In the genomic region with DNA sequence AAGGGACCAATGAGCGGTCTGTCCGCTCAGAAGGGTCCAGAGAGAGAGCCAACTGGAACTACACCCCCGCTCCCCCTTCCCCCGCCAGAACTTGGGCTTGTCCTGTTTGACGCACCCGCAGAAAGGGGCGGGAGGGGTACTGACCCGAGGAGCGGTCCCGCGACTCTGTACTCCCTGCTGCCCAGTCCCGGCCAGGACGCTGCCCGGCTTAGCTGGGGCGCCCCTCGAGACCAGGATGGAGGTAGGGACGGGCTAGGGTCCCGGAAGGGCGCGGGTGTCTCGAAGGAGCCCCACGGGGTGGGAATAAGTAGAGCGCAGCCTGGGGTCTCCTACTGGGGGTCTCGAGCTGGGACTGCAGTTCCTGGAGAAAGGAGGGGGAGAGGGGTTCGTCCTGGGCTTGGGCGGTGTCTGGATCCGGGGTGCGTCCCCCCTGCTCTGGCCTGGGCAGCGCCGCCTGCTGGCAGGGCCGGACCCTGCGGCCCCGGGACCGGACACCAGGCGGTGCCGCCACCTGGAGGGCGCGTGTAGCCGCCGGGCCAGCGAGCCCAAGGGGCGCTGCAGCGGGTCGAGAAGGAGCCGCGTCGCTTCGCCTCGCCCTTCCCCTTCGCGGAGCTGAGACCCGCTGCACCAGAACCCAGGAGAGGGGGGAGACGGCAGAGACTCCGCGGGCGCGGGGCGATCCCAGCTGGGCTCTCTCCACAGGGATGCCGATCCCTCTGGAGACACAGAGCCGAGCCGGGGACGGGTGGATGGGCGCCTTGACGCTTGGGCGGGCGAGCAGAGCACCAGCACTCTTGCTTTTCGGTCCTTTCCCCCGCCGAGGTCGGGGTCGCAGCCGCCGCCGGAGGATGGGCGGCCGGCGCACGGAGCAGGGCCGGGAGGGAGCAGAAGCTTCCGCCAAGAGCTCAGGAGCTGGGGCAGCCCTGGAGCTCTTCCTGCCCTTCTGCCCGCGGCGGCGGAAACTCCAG, we compare ENCODE assay signal across 8 cellular contexts. TPM values are rescaled to one million over a fixed set of nuclear protein-coding genes. Genes with fewer than 3 reads are reported as not detected.
DNase-seq lines count a peak whose midpoint lies in the region; ATAC-seq and TF ChIP-seq lines count a peak whose summit lies in the region.

No MANE protein-coding gene starts in this region.

- peak overlapping the region; percentile 95 for H2BK5ac ChIP-seq in IMR-90 (ENCODE audit: low read depth, low read length, poor library complexity, severe bottlenecking)

- peak; percentile 77 for ATAC-seq in GM21529 (IDR thresholded peaks at IDR 0.05; ENCODE audit: unreplicated experiment)
- ATAC-seq in IMR-90 (ENCODE audit: low read depth) = peak; percentile 52
- peak; percentile 75 for ATAC-seq in activated naive CD8-positive, alpha-beta T cell treated with anti-CD3 and anti-CD28 coated beads, Interleukin-2, amount 10 ng/mL, durations not matched to agents 7 days and 5 days (ENCODE audit: low read depth)
- ATAC-seq in heart left ventricle = peak; percentile 59 to 87 (median 84)

- intact Hi-C loops in IMR-90 (cut with micrococcal nuclease) = loop anchor here (1.0 to 5.0 kb wide), 2 partner anchors 61 to 617 kb away; no protein-coding TSS in a partner anchor
- intact Hi-C loops in heart left ventricle (cut with DNase I) = loop anchor here in 1 of 10 donors (2.0 kb wide), 1 partner anchor 38 kb away; a partner anchor contains a TSS

- H3K27me3 ChIP-seq in IMR-90 (ENCODE audit: control insufficient read depth, insufficient read depth, low read length) (no peaks in the 10 kb centered on the region), heart left ventricle (peaks cover 0 to 11% (median 0%) of the 10 kb centered on the region in 9 donors)

- peak overlapping the region; percentile 73 to 98 for H4K8ac ChIP-seq in IMR-90 (ENCODE audit: low read depth in 2 of 2, low read length in 2 of 2)

- H3K36me3 ChIP-seq in ES-I3 (ENCODE audit: insufficient read depth, low read length) (no peaks in the 10 kb centered on the region), IMR-90 (ENCODE audit: control insufficient read depth, insufficient read depth, low read length) (no peaks in the 10 kb centered on the region), SK-N-MC (ENCODE audit: insufficient read depth, low read length) (no peaks in the 10 kb centered on the region), heart left ventricle (no peaks in the 10 kb centered on the region), urinary bladder (ENCODE audit: insufficient read depth) (no peaks in the 10 kb centered on the region)

- H3K9me1 ChIP-seq in IMR-90 (ENCODE audit: insufficient read depth, low read length) = peaks cover 41% of the 10 kb centered on the region

- H3K36me3 Mint-ChIP-seq in activated naive CD8-positive, alpha-beta T cell treated with anti-CD3 and anti-CD28 coated beads, Interleukin-2, amount 10 ng/mL, durations not matched to agents 7 days and 5 days = peaks cover 4% of the 10 kb centered on the region
- H3K36me3 Mint-ChIP-seq in progenitor cell of endocrine pancreas (ENCODE audit: insufficient read depth) = no peaks in the 10 kb centered on the region

- H3K4me2 ChIP-seq in IMR-90 (ENCODE audit: low read depth, low read length) = peak overlapping the region; percentile 91

- peak overlapping the region; percentile 95 for H3K14ac ChIP-seq in IMR-90 (replicated peaks; ENCODE audit: low read depth, low read length)

- H2BK15ac ChIP-seq in IMR-90 (ENCODE audit: low read depth, low read length) = peak overlapping the region; percentile 80; the same call in 2 of the 3 replicates

- H3K9ac ChIP-seq in ES-I3 (ENCODE audit: low read depth, low read length) = peak overlapping the region; percentile 82
- peak overlapping the region; percentile 93 for H3K9ac ChIP-seq in IMR-90 (ENCODE audit: low read depth, low read length)
- peak overlapping the region; percentile 61 for H3K9ac ChIP-seq in SK-N-MC (ENCODE audit: insufficient read length)

- peak overlapping the region; percentile 94 for H3K4ac ChIP-seq in IMR-90 (ENCODE audit: low read depth, low read length)

- peak overlapping the region; percentile 55; the same call in 1 of the 2 replicates for H2BK20ac ChIP-seq in IMR-90 (ENCODE audit: low read depth, low read length)

- H3K4me1 ChIP-seq in ES-I3 (ENCODE audit: insufficient read depth, low read length) (peaks cover 29% of the 10 kb centered on the region), IMR-90 (ENCODE audit: control insufficient read depth, insufficient read depth, low read length) (peaks cover 39% of the 10 kb centered on the region), heart left ventricle (peaks cover 2 to 46% (median 29%) of the 10 kb centered on the region in 12 donors), urinary bladder (ENCODE audit: insufficient read depth) (no peaks in the 10 kb centered on the region)

- H3K79me1 ChIP-seq in IMR-90 (ENCODE audit: low read depth in 1 of 2, low read length in 2 of 2) = peaks cover 36 to 82% of the 10 kb centered on the region in 2 experiments

- CTCF ChIA-PET in IMR-90 (lab: Yijun Ruan, JAX) = interaction anchor here (0.5 to 3.1 kb wide), 11 partner anchors 12 to 143 kb away, joined by 3 to 11 read pairs (median 5); no protein-coding TSS in a partner anchor

- peak overlapping the region; percentile 70 for H3K18ac ChIP-seq in IMR-90 (ENCODE audit: low read depth, low read length)

- peak; percentile 100 for TF ChIP-seq CTCF in IMR-90 (conservative IDR thresholded peaks at IDR 0.05; ENCODE audit: low read depth, low read length)
- peak; percentile 95 to 100 (median 99) for TF ChIP-seq CTCF in heart left ventricle (IDR thresholded peaks at IDR 0.05)
- TF ChIP-seq CTCF in progenitor cell of endocrine pancreas (IDR thresholded peaks at IDR 0.05; ENCODE audit: unreplicated experiment) = peak; percentile 99

- peak overlapping the region; percentile 99 for H2AK5ac ChIP-seq in IMR-90 (ENCODE audit: low read depth, low read length)

- BruUV-seq in IMR-90 (replicated peaks; lab: Mats Ljungman, UMichigan) = TSS peak; percentile 39

- H3K9me3 ChIP-seq in ES-I3 (ENCODE audit: control insufficient read depth, insufficient read depth, low read length) = no peaks in the 10 kb centered on the region
- no peaks in the 10 kb centered on the region for H3K9me3 ChIP-seq in IMR-90 (ENCODE audit: control insufficient read depth, insufficient read depth, low read length)
- H3K9me3 ChIP-seq in SK-N-MC (ENCODE audit: low read depth, low read length) = no peaks in the 10 kb centered on the region
- H3K9me3 ChIP-seq in heart left ventricle = no peaks in the 10 kb centered on the region

- H3K9me3 Mint-ChIP-seq in activated naive CD8-positive, alpha-beta T cell treated with anti-CD3 and anti-CD28 coated beads, Interleukin-2, amount 10 ng/mL, durations not matched to agents 7 days and 5 days = no peaks in the 10 kb centered on the region
- H3K9me3 Mint-ChIP-seq in progenitor cell of endocrine pancreas (ENCODE audit: low read depth) = no peaks in the 10 kb centered on the region

- peak overlapping the region; percentile 75 for H4K5ac ChIP-seq in IMR-90 (ENCODE audit: low read depth, low read length)

- in situ Hi-C loops in IMR-90 (cut with MboI; ENCODE audit: low sequenced_read_pairs) = no loop called here

- H3K4me3 Mint-ChIP-seq in activated naive CD8-positive, alpha-beta T cell treated with anti-CD3 and anti-CD28 coated beads, Interleukin-2, amount 10 ng/mL, durations not matched to agents 7 days and 5 days = peak overlapping the region; percentile 94
- H3K4me3 Mint-ChIP-seq in progenitor cell of endocrine pancreas (ENCODE audit: low read depth) = peak overlapping the region; percentile 92

- peak overlapping the region; percentile 96 for H2AFZ ChIP-seq in IMR-90 (replicated peaks; ENCODE audit: low read length, poor library complexity)

- peak overlapping the region; percentile 95 for H3K56ac ChIP-seq in IMR-90 (ENCODE audit: extremely low read depth, insufficient read depth, low read length)

- H4K20me1 ChIP-seq in IMR-90 (ENCODE audit: insufficient read depth, low read length) = 0 out of 2 replicates have a peak, but pooled peaks cover 4% of the 10 kb centered on the region

- dilution Hi-C loops in IMR-90 (cut with HindIII; ENCODE audit: low sequenced_read_pairs, unreplicated experiment) = no loop called here

- peak overlapping the region; percentile 94 for H2AK9ac ChIP-seq in IMR-90 (replicated peaks; ENCODE audit: low read depth, low read length, poor library complexity)

- H2BK120ac ChIP-seq in IMR-90 (ENCODE audit: low read depth, low read length) = peak overlapping the region; percentile 79

- H3K27me3 Mint-ChIP-seq in activated naive CD8-positive, alpha-beta T cell treated with anti-CD3 and anti-CD28 coated beads, Interleukin-2, amount 10 ng/mL, durations not matched to agents 7 days and 5 days = peaks cover 33% of the 10 kb centered on the region
- H3K27me3 Mint-ChIP-seq in progenitor cell of endocrine pancreas = peaks cover 25% of the 10 kb centered on the region

- TF ChIP-seq POLR2A in IMR-90 (IDR thresholded peaks at IDR 0.05; ENCODE audit: low read depth, low read length) = 0 out of 2 replicates have a peak, but pooled peaks have one; percentile 22
- TF ChIP-seq POLR2A in heart left ventricle (IDR thresholded peaks at IDR 0.05) = peak in 1 of 2 donors; percentile 54

- H3K27ac Mint-ChIP-seq in activated naive CD8-positive, alpha-beta T cell treated with anti-CD3 and anti-CD28 coated beads, Interleukin-2, amount 10 ng/mL, durations not matched to agents 7 days and 5 days = peak overlapping the region; percentile 79
- H3K27ac Mint-ChIP-seq in progenitor cell of endocrine pancreas = peak overlapping the region; percentile 85

- POLR2A ChIA-PET in IMR-90 (lab: Charles Lee; ENCODE audit: unreplicated experiment) = no interaction called here
- POLR2A ChIA-PET in activated naive CD8-positive, alpha-beta T cell treated with anti-CD3 and anti-CD28 coated beads, Interleukin-2, amount 10 ng/mL, durations not matched to agents 7 days and 5 days (lab: Charles Lee) = interaction anchor here (0.6 to 2.5 kb wide), 13 partner anchors 11 to 617 kb away, joined by 3 to 21 read pairs (median 4); a partner anchor contains a TSS

- peak overlapping the region; percentile 97 for H3K27ac ChIP-seq in IMR-90 (ENCODE audit: insufficient read depth, low read length)
- no peak overlapping the region for H3K27ac ChIP-seq in SK-N-MC
- peak overlapping the region; percentile 65 to 92 (median 86) for H3K27ac ChIP-seq in heart left ventricle
- peak overlapping the region; percentile 82 for H3K27ac ChIP-seq in urinary bladder (ENCODE audit: low read depth)

- peak overlapping the region; percentile 86 for H3K23ac ChIP-seq in IMR-90 (ENCODE audit: low read depth, low read length)

- peak overlapping the region; percentile 95 for H4K91ac ChIP-seq in IMR-90 (ENCODE audit: insufficient read depth, low read depth, low read length)

- TF ChIP-seq RAD21 in IMR-90 (IDR thresholded peaks at IDR 0.05; ENCODE audit: low read length) = peak; percentile 64

- peak; percentile 75 for DNase-seq in IMR-90
- no peak for DNase-seq in SK-N-MC (ENCODE audit: low read depth, low spot score)
- peak; percentile 94 for DNase-seq in activated naive CD8-positive, alpha-beta T cell treated with anti-CD3 and anti-CD28 coated beads, Interleukin-2, amount 10 ng/mL, durations not matched to agents 7 days and 5 days
- DNase-seq in heart left ventricle = peak; percentile 80 to 94 (median 84)
- DNase-seq in progenitor cell of endocrine pancreas (ENCODE audit: low spot score, unreplicated experiment) = peak; percentile 87

- WGBS in IMR-90 (ENCODE audit: extremely low coverage in 2 of 2, insufficient read length in 1 of 2), 2 experiments = 0% methylated on average over 29 of the region's 84 CpGs; no CpG with 5 or more reads in 1 of the 2 experiments
- 1 to 3% (median 1%) methylated on average over 23 to 84 of the region's 84 CpGs for WGBS in heart left ventricle, 4 donors
- under 1% methylated on average over 83 of the region's 84 CpGs for WGBS in urinary bladder

- H3K4me1 Mint-ChIP-seq in activated naive CD8-positive, alpha-beta T cell treated with anti-CD3 and anti-CD28 coated beads, Interleukin-2, amount 10 ng/mL, durations not matched to agents 7 days and 5 days = peaks cover 24% of the 10 kb centered on the region
- peaks cover 40% of the 10 kb centered on the region for H3K4me1 Mint-ChIP-seq in progenitor cell of endocrine pancreas (ENCODE audit: low read depth)

- H3K4me3 ChIP-seq in IMR-90 (ENCODE audit: insufficient read depth, low read depth, low read length) (peak overlapping the region; percentile 55), SK-N-MC (peak overlapping the region; percentile 86), heart left ventricle (peak overlapping the region; percentile 62 to 89 (median 70)), urinary bladder (ENCODE audit: low read depth, low read length) (peak overlapping the region; percentile 60)

RNA-seq across cellular contexts. Expression of a gene that starts 3.7 kb away (rescaled TPM):
- 15.3 and 18.1 TPM in 2 replicates for total RNA-seq in IMR-90 (2012; rRNA removed)
- 45.1 and 45.2 TPM in 2 replicates for polyA plus RNA-seq in IMR-90 (2012; rRNA removed)
- polyA plus RNA-seq in IMR-90 (2012; cell fraction: cytosol; rRNA removed) = 24.5 and 40.0 TPM in 2 replicates
- 227 and 302 TPM in 2 replicates for polyA plus RNA-seq in IMR-90 (2012; cell fraction: nucleus; rRNA removed; ENCODE audit: low replicate concordance)
- total RNA-seq in activated naive CD8-positive, alpha-beta T cell treated with anti-CD3 and anti-CD28 coated beads, Interleukin-2, amount 10 ng/mL, durations not matched to agents 7 days and 5 days = 10 to 100 TPM; 13.4 to 20.0 TPM
- total RNA-seq in heart left ventricle = 10 to 100 TPM in 1 of 9 donors, 1 to 10 TPM in 8; 3.2 to 11.2 (median 5.3) TPM
- polyA plus RNA-seq in heart left ventricle = 1 to 10 TPM; 4.4 to 5.7 TPM
- total RNA-seq in progenitor cell of endocrine pancreas = 72.3 and 73.9 TPM in 2 replicates
- 15.1 TPM for total RNA-seq in urinary bladder
- polyA plus RNA-seq in urinary bladder = 22.2 TPM

RNA-seq across cellular contexts. Expression of a gene that starts 25.7 kb away (rescaled TPM):
- total RNA-seq in IMR-90 (2012; rRNA removed) (18.1 and 18.5 TPM in 2 replicates), heart left ventricle (100 to 1,000 TPM in 8 of 9 donors, 10 to 100 TPM in 1; 88.4 to 145 (median 106) TPM), progenitor cell of endocrine pancreas (120 and 128 TPM in 2 replicates), urinary bladder (30.2 TPM)
- polyA plus RNA-seq in IMR-90 (2012; rRNA removed) (34.4 and 35.1 TPM in 2 replicates), heart left ventricle (10 to 100 TPM; 60.6 to 87.7 TPM), urinary bladder (23.9 TPM)
- polyA plus RNA-seq in IMR-90 (2012; cell fraction: cytosol; rRNA removed) = 26.6 and 34.5 TPM in 2 replicates
- 171 and 194 TPM in 2 replicates for polyA plus RNA-seq in IMR-90 (2012; cell fraction: nucleus; rRNA removed; ENCODE audit: low replicate concordance)
- not detected for total RNA-seq in activated naive CD8-positive, alpha-beta T cell treated with anti-CD3 and anti-CD28 coated beads, Interleukin-2, amount 10 ng/mL, durations not matched to agents 7 days and 5 days

RNA-seq across cellular contexts. Expression of a gene that starts 37.4 kb away (rescaled TPM):
- total RNA-seq in IMR-90 (2012; rRNA removed) (81.9 and 92.5 TPM in 2 replicates), heart left ventricle (10 to 100 TPM; 25.3 to 51.2 (median 35.8) TPM), progenitor cell of endocrine pancreas (116 and 129 TPM in 2 replicates), urinary bladder (52.2 TPM)
- polyA plus RNA-seq in IMR-90 (2012; rRNA removed) (59.1 and 61.8 TPM in 2 replicates), heart left ventricle (10 to 100 TPM; 16.8 to 43.2 TPM), urinary bladder (62.8 TPM)
- 26.3 and 32.9 TPM in 2 replicates for polyA plus RNA-seq in IMR-90 (2012; cell fraction: cytosol; rRNA removed)
- 69.4 and 141 TPM in 2 replicates for polyA plus RNA-seq in IMR-90 (2012; cell fraction: nucleus; rRNA removed; ENCODE audit: low replicate concordance)
- total RNA-seq in activated naive CD8-positive, alpha-beta T cell treated with anti-CD3 and anti-CD28 coated beads, Interleukin-2, amount 10 ng/mL, durations not matched to agents 7 days and 5 days = 100 to 1,000 TPM; 135 to 162 TPM

RNA-seq across cellular contexts. Expression of a gene that starts 51.1 kb away (rescaled TPM):
- total RNA-seq in IMR-90 (2012; rRNA removed) (under 0.01 TPM in 1 of 2 replicates, not detected in the other), heart left ventricle (1 to 10 TPM in 2 of 9 donors, under 1 TPM in 5, not detected in 2; 0.35 to 1.5 (median 0.60) TPM), progenitor cell of endocrine pancreas (12.4 and 12.5 TPM in 2 replicates), urinary bladder (0.53 TPM)
- polyA plus RNA-seq in IMR-90 (2012; rRNA removed) (0.21 and 0.26 TPM in 2 replicates), heart left ventricle (under 1 TPM; 0.53 to 0.95 TPM), urinary bladder (1.8 TPM)
- polyA plus RNA-seq in IMR-90 (2012; cell fraction: cytosol; rRNA removed) = 0.13 and 0.62 TPM in 2 replicates
- 0.17 and 0.31 TPM in 2 replicates for polyA plus RNA-seq in IMR-90 (2012; cell fraction: nucleus; rRNA removed; ENCODE audit: low replicate concordance)
- total RNA-seq in activated naive CD8-positive, alpha-beta T cell treated with anti-CD3 and anti-CD28 coated beads, Interleukin-2, amount 10 ng/mL, durations not matched to agents 7 days and 5 days = 1 to 10 TPM; 3.8 to 4.9 TPM

Comparison
In these comparisons a context has a peak if more than half of its experiments do, and no peak if none do; other contexts are left out.
1. RNA of a gene that starts 25.7 kb away (total RNA-seq): 120 to 128 TPM in progenitor cell of endocrine pancreas, 88.4 to 145 TPM in heart left ventricle, 30.2 TPM in urinary bladder (single experiment) and 18.1 to 18.5 TPM in IMR-90; not detected in activated naive CD8-positive, alpha-beta T cell treated with anti-CD3 and anti-CD28 coated beads, Interleukin-2, amount 10 ng/mL, durations not matched to agents 7 days and 5 days; every median in the first group is over 10 times any median in the second.
2. Peak in every context shown above with its lines, with median percentiles within 50 percentile points of each other: H3K9ac ChIP-seq, ATAC-seq, H3K4me3 ChIP-seq and CTCF ChIP-seq.